In genomic region chr17:2462481-2462880, GRCh38 we compare ENCODE assay signal across 26 cellular contexts. TPM values are rescaled to one million over a fixed set of nuclear protein-coding genes. Genes with fewer than 3 reads are reported as not detected.
A peak's percentile ranks its signal among the peaks of the same experiment; 100 is the strongest.
DNase-seq lines count a peak whose midpoint lies in the region; ATAC-seq and TF ChIP-seq lines count a peak whose summit lies in the region.
"Had no signal": no experiment of that assay in that cellular context is flagged by ENCODE, and none has a peak within 500 bp of the region (broad histone marks: within the 10 kb centered on the region; RNA-seq: fewer than 3 reads in every experiment).

No MANE protein-coding gene starts in this region.

- CTCF ChIA-PET in activated naive CD4-positive, alpha-beta T cell treated with anti-CD3 and anti-CD28 coated beads for 36 hours (lab: Charles Lee): no interaction called here

- no peak overlapping the region for H3K27ac ChIP-seq in tibial nerve
- H3K27ac ChIP-seq: 22Rv1, HL-60, KMS-11, PC-9, SJCRH30 had no signal

- no peak for TF ChIP-seq POLR2A in tibial nerve (IDR thresholded peaks at IDR 0.05)

- H3K27me3 Mint-ChIP-seq in activated naive CD4-positive, alpha-beta T cell treated with anti-CD3 and anti-CD28 coated beads for 36 hours (ENCODE audit: low read depth): no peaks in the 10 kb centered on the region
- H3K27me3 Mint-ChIP-seq in activated T-helper 17 cell treated with anti-CD3 and anti-CD28 coated beads, Interleukin-2, amount 50 U/mL, for 72 hours: no peaks in the 10 kb centered on the region
- H3K27me3 Mint-ChIP-seq in nephron progenitor cell (ENCODE audit: low read depth, poor library complexity): no peaks in the 10 kb centered on the region
- H3K27me3 Mint-ChIP-seq: CD8-positive, alpha-beta memory T cell; IgD-negative memory B cell had no signal

- no peak for ATAC-seq in activated naive CD4-positive, alpha-beta T cell treated with anti-CD3 and anti-CD28 coated beads, Interleukin-2, amount 50 U/mL, for 72 hours
- ATAC-seq in activated T-helper 17 cell treated with anti-CD3 and anti-CD28 coated beads, Interleukin-2, amount 50 U/mL, for 72 hours (replicated peaks): no peak
- ATAC-seq: HCT116, Right ventricle myocardium inferior had no signal

- peak; percentile 79 for DNase-seq in DMS79 treated with DMSO at 0.1 percent for 48 hours (lab: John Stamatoyannopoulos, UW)
- no peak for DNase-seq in DMS79 (lab: John Stamatoyannopoulos, UW)
- DNase-seq in activated naive CD4-positive, alpha-beta T cell treated with anti-CD3 and anti-CD28 coated beads, Interleukin-2, amount 50 U/mL, for 72 hours (ENCODE audit: low spot score in 2 of 2): no peak
- no peak for DNase-seq in activated naive CD4-positive, alpha-beta T cell treated with anti-CD3 and anti-CD28 coated beads for 36 hours
- DNase-seq in nephron progenitor cell: no peak
- DNase-seq in tibial nerve (ENCODE audit: low spot score in 2 of 2): no peak
- no peak for DNase-seq in NCI-H82 treated with DMSO at 0.1 percent for 48 hours (lab: John Stamatoyannopoulos, UW; ENCODE audit: unreplicated experiment)
- DNase-seq: ACHN; BE2C; CD8-positive, alpha-beta memory T cell; DND-41; MM.1S; NCI-H1436; NCI-H2029 treated with DMSO at 0.1 percent for 48 hours; NCI-H226; NCI-H510A; PC-9; SJCRH30 had no signal

- H3K27ac Mint-ChIP-seq in activated naive CD4-positive, alpha-beta T cell treated with anti-CD3 and anti-CD28 coated beads, Interleukin-2, amount 50 U/mL, for 72 hours: peak overlapping the region; percentile 15 to 31
- no peak overlapping the region for H3K27ac Mint-ChIP-seq in activated naive CD4-positive, alpha-beta T cell treated with anti-CD3 and anti-CD28 coated beads for 36 hours
- H3K27ac Mint-ChIP-seq in activated T-helper 17 cell treated with anti-CD3 and anti-CD28 coated beads, Interleukin-2, amount 50 U/mL, for 72 hours: peak overlapping the region; percentile 70
- peak overlapping the region; percentile 23 for H3K27ac Mint-ChIP-seq in nephron progenitor cell
- H3K27ac Mint-ChIP-seq: IgD-negative memory B cell had no signal

- intact Hi-C loops in activated naive CD4-positive, alpha-beta T cell treated with anti-CD3 and anti-CD28 coated beads for 36 hours (cut with micrococcal nuclease): no loop called here

- H3K36me3 Mint-ChIP-seq in activated naive CD4-positive, alpha-beta T cell treated with anti-CD3 and anti-CD28 coated beads, Interleukin-2, amount 50 U/mL, for 72 hours: peaks cover 0 to 27% of the 10 kb centered on the region in 2 donors
- peaks cover 32% of the 10 kb centered on the region for H3K36me3 Mint-ChIP-seq in activated naive CD4-positive, alpha-beta T cell treated with anti-CD3 and anti-CD28 coated beads for 36 hours (ENCODE audit: low read depth)
- H3K36me3 Mint-ChIP-seq in activated T-helper 17 cell treated with anti-CD3 and anti-CD28 coated beads, Interleukin-2, amount 50 U/mL, for 72 hours (ENCODE audit: low read depth): peaks cover 98% of the 10 kb centered on the region
- H3K36me3 Mint-ChIP-seq in nephron progenitor cell (ENCODE audit: low read depth): peaks cover 68% of the 10 kb centered on the region

- no peaks in the 10 kb centered on the region for H3K9me3 ChIP-seq in tibial nerve
- H3K9me3 ChIP-seq: BE2C, SJCRH30 had no signal

- no peak for TF ChIP-seq CTCF in nephron progenitor cell (IDR thresholded peaks at IDR 0.05)
- no peak for TF ChIP-seq CTCF in tibial nerve (IDR thresholded peaks at IDR 0.05)

- H3K4me3 ChIP-seq in tibial nerve: no peak overlapping the region
- H3K4me3 ChIP-seq: PC-9, SJCRH30 had no signal

- H3K4me1 ChIP-seq in tibial nerve: peaks cover 0 to 9% (median 0%) of the 10 kb centered on the region in 4 donors
- H3K4me1 ChIP-seq: BE2C, SJCRH30 had no signal

- H3K27me3 ChIP-seq in tibial nerve: no peaks in the 10 kb centered on the region
- H3K27me3 ChIP-seq: BE2C, SJCRH30 had no signal

- peaks cover 24% of the 10 kb centered on the region for H3K4me1 Mint-ChIP-seq in activated naive CD4-positive, alpha-beta T cell treated with anti-CD3 and anti-CD28 coated beads for 36 hours (ENCODE audit: low read depth)
- peaks cover 6% of the 10 kb centered on the region for H3K4me1 Mint-ChIP-seq in activated T-helper 17 cell treated with anti-CD3 and anti-CD28 coated beads, Interleukin-2, amount 50 U/mL, for 72 hours
- no peaks in the 10 kb centered on the region for H3K4me1 Mint-ChIP-seq in nephron progenitor cell
- H3K4me1 Mint-ChIP-seq: CD14-positive monocyte; CD8-positive, alpha-beta memory T cell had no signal

- WGBS in tibial nerve, 2 donors: 91 to 92% methylated on average over 8 of the region's 8 CpGs

- H3K4me3 Mint-ChIP-seq in activated naive CD4-positive, alpha-beta T cell treated with anti-CD3 and anti-CD28 coated beads for 36 hours: no peak overlapping the region
- no peak overlapping the region for H3K4me3 Mint-ChIP-seq in activated T-helper 17 cell treated with anti-CD3 and anti-CD28 coated beads, Interleukin-2, amount 50 U/mL, for 72 hours
- no peak overlapping the region for H3K4me3 Mint-ChIP-seq in nephron progenitor cell
- H3K4me3 Mint-ChIP-seq: CD14-positive monocyte; CD8-positive, alpha-beta memory T cell had no signal

- no peaks in the 10 kb centered on the region for H3K9me3 Mint-ChIP-seq in activated naive CD4-positive, alpha-beta T cell treated with anti-CD3 and anti-CD28 coated beads, Interleukin-2, amount 50 U/mL, for 72 hours
- no peaks in the 10 kb centered on the region for H3K9me3 Mint-ChIP-seq in activated naive CD4-positive, alpha-beta T cell treated with anti-CD3 and anti-CD28 coated beads for 36 hours
- no peaks in the 10 kb centered on the region for H3K9me3 Mint-ChIP-seq in activated T-helper 17 cell treated with anti-CD3 and anti-CD28 coated beads, Interleukin-2, amount 50 U/mL, for 72 hours
- no peaks in the 10 kb centered on the region for H3K9me3 Mint-ChIP-seq in nephron progenitor cell
- H3K9me3 Mint-ChIP-seq: CD14-positive monocyte; CD8-positive, alpha-beta memory T cell; IgD-negative memory B cell had no signal

- no peak for TF ChIP-seq EP300 in tibial nerve (IDR thresholded peaks at IDR 0.05)

- H3K36me3 ChIP-seq in tibial nerve: peaks cover 0 to 82% (median 22%) of the 10 kb centered on the region in 3 donors
- H3K36me3 ChIP-seq: BE2C had no signal

RNA-seq across cellular contexts. Expression of gene METTL16, which starts 49.2 kb away (rescaled TPM):
- total RNA-seq in activated naive CD4-positive, alpha-beta T cell treated with anti-CD3 and anti-CD28 coated beads, Interleukin-2, amount 50 U/mL, for 72 hours: 10 to 100 TPM; 41.3 to 50.7 TPM
- 10 to 100 TPM; 44.8 to 45.5 TPM for total RNA-seq in activated naive CD4-positive, alpha-beta T cell treated with anti-CD3 and anti-CD28 coated beads for 36 hours
- total RNA-seq in activated T-helper 17 cell treated with anti-CD3 and anti-CD28 coated beads, Interleukin-2, amount 50 U/mL, for 72 hours: 10 to 100 TPM; 35.8 to 49.9 TPM
- total RNA-seq in tibial nerve: 10 to 100 TPM; 26.5 to 38.1 (median 33.9) TPM
